Comparison of ENCODE assay signal across 8 cellular contexts in the genomic region with DNA sequence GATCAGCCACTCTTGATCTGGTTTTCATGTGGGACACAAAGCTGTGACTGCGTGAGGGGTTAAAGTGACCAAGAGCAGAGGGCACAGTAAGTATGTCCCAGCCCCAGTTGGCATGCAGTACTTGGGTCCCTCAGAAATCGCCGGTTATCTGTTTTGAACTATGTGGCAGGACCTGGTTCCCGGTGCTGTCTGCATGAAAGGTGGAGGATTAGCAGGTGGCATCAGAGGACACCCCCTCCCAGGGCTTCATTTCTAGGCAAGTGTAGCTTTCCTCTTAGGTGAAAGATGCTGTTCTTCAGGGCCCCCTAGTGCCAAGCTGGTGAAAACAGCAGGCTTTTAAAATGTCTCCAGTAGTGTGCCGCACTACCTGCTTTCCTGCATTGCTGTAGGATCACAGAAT.
DNase-seq lines count a peak whose midpoint lies in the region; ATAC-seq and TF ChIP-seq lines count a peak whose summit lies in the region.

No MANE protein-coding gene starts in this region.

- H3K4me3 ChIP-seq in WERI-Rb-1 (ENCODE audit: low read depth, low read length): no peak overlapping the region

- ATAC-seq in HG02840 (IDR thresholded peaks at IDR 0.05; ENCODE audit: low FRiP score, unreplicated experiment): no peak

- H3K36me3 ChIP-seq in WERI-Rb-1: peaks cover 22% of the 10 kb centered on the region

- DNase-seq in DMS153 treated with DMSO at 0.1 percent for 48 hours (lab: John Stamatoyannopoulos, UW; ENCODE audit: unreplicated experiment) (peak; percentile 32), HCEC 1CT (peak; percentile 26), NCI-H2029 treated with DMSO at 0.1 percent for 48 hours (lab: John Stamatoyannopoulos, UW) (peak; percentile 71), WERI-Rb-1 (peak; percentile 77), cerebellar cortex (ENCODE audit: low spot score) (peak; percentile 84), left kidney (ENCODE audit: low read depth, low spot score) (peak; percentile 83)
- DNase-seq in stimulated activated CD4-positive, alpha-beta T cell treated with anti-CD3 and anti-CD28 coated beads, TNF-alpha, amount 100 ng/mL, for 24 hours (ENCODE audit: low read depth in 3 of 3): peak; percentile 24 to 44 (median 38)

- TF ChIP-seq CTCF in WERI-Rb-1 (IDR thresholded peaks at IDR 0.05; ENCODE audit: low read depth, low read length): peak; percentile 78

- no peaks in the 10 kb centered on the region for H3K9me3 ChIP-seq in WERI-Rb-1 (ENCODE audit: severe bottlenecking)

- 0 out of 2 replicates have a peak overlapping the region, but pooled peaks have one; percentile 10 for H3K27ac ChIP-seq in WERI-Rb-1

- no peaks in the 10 kb centered on the region for H3K27me3 ChIP-seq in WERI-Rb-1 (ENCODE audit: insufficient read depth, low read depth, severe bottlenecking)

Comparison
In these comparisons a context has a peak if more than half of its experiments do, and no peak if none do; other contexts are left out.
1. DNase-seq: peak in every context shown above with its lines; median percentile 84 in cerebellar cortex; 83 in left kidney; 77 in WERI-Rb-1; 71 in NCI-H2029 treated with DMSO at 0.1 percent for 48 hours; 38 in stimulated activated CD4-positive, alpha-beta T cell treated with anti-CD3 and anti-CD28 coated beads, TNF-alpha, amount 100 ng/mL, for 24 hours; 32 in DMS153 treated with DMSO at 0.1 percent for 48 hours; 26 in HCEC 1CT.